12 cellular contexts compared by ENCODE assay signal in genomic region chr16:81558444-81559175, GRCh38.
DNase-seq lines count a peak whose midpoint lies in the region; ATAC-seq and TF ChIP-seq lines count a peak whose summit lies in the region.
"Had no signal": no experiment of that assay in that cellular context is flagged by ENCODE, and none has a peak within 500 bp of the region (broad histone marks: within the 10 kb centered on the region; RNA-seq: fewer than 3 reads in every experiment).

No MANE protein-coding gene starts in this region.

- TF ChIP-seq POLR2A in prostate gland (IDR thresholded peaks at IDR 0.05): no peak

- H3K36me3 Mint-ChIP-seq in activated CD4-positive, alpha-beta T cell treated with anti-CD3 and anti-CD28 coated beads for 36 hours (ENCODE audit: low read depth): no peaks in the 10 kb centered on the region
- H3K36me3 Mint-ChIP-seq: activated naive CD8-positive, alpha-beta T cell; IgD-negative memory B cell had no signal

- H3K36me3 ChIP-seq in prostate gland: no peaks in the 10 kb centered on the region

- DNase-seq in KBM-7 (peak; percentile 46), NCI-H774 (lab: John Stamatoyannopoulos, UW) (peak; percentile 18), right cardiac atrium (no peak), prostate gland (ENCODE audit: low spot score) (peak; percentile 89), NCI-H1694 (lab: John Stamatoyannopoulos, UW) (no peak)
- DNase-seq in activated CD4-positive, alpha-beta T cell treated with anti-CD3 and anti-CD28 coated beads for 36 hours: no peak
- DNase-seq in stimulated activated naive CD4-positive, alpha-beta T cell (lab: John Stamatoyannopoulos, UW): no peak
- DNase-seq: activated CD4-positive, alpha-beta T cell treated with anti-CD3 and anti-CD28 coated beads for 4 hours; EL had no signal

- WGBS in right cardiac atrium: 78% methylated on average over 16 of the region's 16 CpGs
- 41% methylated on average over 16 of the region's 16 CpGs for WGBS in prostate gland

- in situ Hi-C loops in KBM-7 (cut with MboI; ENCODE audit: low pct_unique_long_range_greater_than_20kb, low sequenced_read_pairs): no loop called here

- peak; percentile 61 to 71 for ATAC-seq in right cardiac atrium
- ATAC-seq in activated CD4-positive, alpha-beta T cell treated with anti-CD3 and anti-CD28 coated beads for 36 hours: no peak
- no peak for ATAC-seq in HG03280 (IDR thresholded peaks at IDR 0.05; ENCODE audit: unreplicated experiment)

- no peak overlapping the region for H3K4me3 Mint-ChIP-seq in activated CD4-positive, alpha-beta T cell treated with anti-CD3 and anti-CD28 coated beads for 36 hours
- H3K4me3 Mint-ChIP-seq: activated naive CD8-positive, alpha-beta T cell had no signal

- no peaks in the 10 kb centered on the region for H3K9me3 Mint-ChIP-seq in activated CD4-positive, alpha-beta T cell treated with anti-CD3 and anti-CD28 coated beads for 36 hours (ENCODE audit: low read depth)
- H3K9me3 Mint-ChIP-seq: IgD-negative memory B cell had no signal

- H3K27ac Mint-ChIP-seq in activated CD4-positive, alpha-beta T cell treated with anti-CD3 and anti-CD28 coated beads for 36 hours: no peak overlapping the region
- H3K27ac Mint-ChIP-seq: activated naive CD8-positive, alpha-beta T cell; IgD-negative memory B cell had no signal

- POLR2A ChIA-PET in activated CD4-positive, alpha-beta T cell treated with anti-CD3 and anti-CD28 coated beads for 36 hours (lab: Charles Lee): interaction anchor here (0.6 kb wide), 1 partner anchor 36 kb away, joined by 3 read pairs; no protein-coding TSS in a partner anchor

- H3K9me3 ChIP-seq in right cardiac atrium (ENCODE audit: control insufficient read depth, low read length) (no peaks in the 10 kb centered on the region), prostate gland (no peaks in the 10 kb centered on the region)

- CTCF ChIA-PET in activated CD4-positive, alpha-beta T cell treated with anti-CD3 and anti-CD28 coated beads for 36 hours (lab: Charles Lee): no interaction called here

- no peak overlapping the region for H3K4me3 ChIP-seq in right cardiac atrium (ENCODE audit: low read length)
- H3K4me3 ChIP-seq in prostate gland: no peak overlapping the region

- H3K4me1 ChIP-seq in right cardiac atrium (ENCODE audit: control insufficient read depth, insufficient read depth, low read length): peaks cover 8% of the 10 kb centered on the region
- peaks cover 9% of the 10 kb centered on the region for H3K4me1 ChIP-seq in prostate gland (replicated peaks)

- H3K4me1 Mint-ChIP-seq in activated CD4-positive, alpha-beta T cell treated with anti-CD3 and anti-CD28 coated beads for 36 hours: peaks cover 17% of the 10 kb centered on the region

- peak in 2 of 4 experiments; percentile 6 to 29 for TF ChIP-seq CTCF in prostate gland (IDR thresholded peaks at IDR 0.05)

- intact Hi-C loops in right cardiac atrium (cut with DNase I): no loop called here
- intact Hi-C loops in prostate gland (cut with DNase I): no loop called here
- intact Hi-C loops in activated CD4-positive, alpha-beta T cell treated with anti-CD3 and anti-CD28 coated beads for 36 hours (cut with DNase I, micrococcal nuclease): no loop called here

- H3K27me3 ChIP-seq in right cardiac atrium (ENCODE audit: control insufficient read depth, insufficient read depth) (no peaks in the 10 kb centered on the region), prostate gland (replicated peaks; ENCODE audit: insufficient read depth) (no peaks in the 10 kb centered on the region)

- H3K27me3 Mint-ChIP-seq in activated CD4-positive, alpha-beta T cell treated with anti-CD3 and anti-CD28 coated beads for 36 hours: no peaks in the 10 kb centered on the region
- H3K27me3 Mint-ChIP-seq: activated naive CD8-positive, alpha-beta T cell; IgD-negative memory B cell had no signal

- H3K27ac ChIP-seq in right cardiac atrium (ENCODE audit: low read length): no peak overlapping the region
- H3K27ac ChIP-seq in prostate gland: peak overlapping the region; percentile 43 to 56

Comparison
In these comparisons a context has a peak if more than half of its experiments do, and no peak if none do; other contexts are left out.
1. DNase-seq: peak in KBM-7 (single experiment), NCI-H774 (single experiment) and prostate gland (single experiment); none in right cardiac atrium (0 of 3), NCI-H1694 (single experiment), activated CD4-positive, alpha-beta T cell treated with anti-CD3 and anti-CD28 coated beads for 36 hours (single experiment) and stimulated activated naive CD4-positive, alpha-beta T cell (0 of 6).
2. ATAC-seq: peak in right cardiac atrium (2 of 2); none in activated CD4-positive, alpha-beta T cell treated with anti-CD3 and anti-CD28 coated beads for 36 hours (single experiment) and HG03280 (single experiment).